28 cellular contexts compared by ENCODE assay signal in genomic region chr13:62696490-62696889, GRCh38.
"Had no signal": no experiment of that assay in that cellular context is flagged by ENCODE, and none has a peak within 500 bp of the region (broad histone marks: within the 10 kb centered on the region; RNA-seq: fewer than 3 reads in every experiment).

No MANE protein-coding gene starts in this region.

- H3K9ac ChIP-seq: neural progenitor cell had no signal

- H3K4me1 ChIP-seq: left ventricle myocardium inferior, neural progenitor cell, pancreas, prostate gland, stomach, testis, thyroid gland, transverse colon, upper lobe of left lung, vagina had no signal

- H3K9me3 Mint-ChIP-seq: nephron progenitor cell, neural progenitor cell had no signal

- H3K4me3 Mint-ChIP-seq: mesothelial cell of epicardium; naive B cell; natural killer cell; nephron progenitor cell; neural progenitor cell; stimulated activated naive B cell treated with anti-CD40 and anti-IgM and Interleukin-4, amounts not matched to agents 10 μg/mL and 1 μg/mL and 100 μg/mL, for 72 hours had no signal

- H3K4me3 ChIP-seq: left ventricle myocardium inferior, lung, neural progenitor cell, pancreas, prostate gland, skin epidermis, stomach, testis, thyroid gland, transverse colon, upper lobe of left lung, vagina had no signal

- H3K27me3 ChIP-seq: neural progenitor cell, pancreas, stomach, testis, thyroid gland, transverse colon, upper lobe of left lung, vagina had no signal

- H3K27ac ChIP-seq: left ventricle myocardium inferior, neural progenitor cell, pancreas, prostate gland, skin epidermis, stomach, testis, thyroid gland, transverse colon, upper lobe of left lung, vagina had no signal

- H3K9me3 ChIP-seq: pancreas, prostate gland, stomach, testis, thyroid gland, transverse colon, upper lobe of left lung, vagina had no signal

- H3K27me3 Mint-ChIP-seq: naive B cell; stimulated activated naive B cell treated with anti-CD40 and anti-IgM and Interleukin-4, amounts not matched to agents 10 μg/mL and 1 μg/mL and 100 μg/mL, for 72 hours had no signal

- H3K27ac Mint-ChIP-seq: mesothelial cell of epicardium; naive B cell; natural killer cell; nephron progenitor cell; neural progenitor cell; stimulated activated naive B cell treated with anti-CD40 and anti-IgM and Interleukin-4, amounts not matched to agents 10 μg/mL and 1 μg/mL and 100 μg/mL, for 72 hours had no signal

- H3K4me2 ChIP-seq: neural progenitor cell had no signal

- H3K4me1 Mint-ChIP-seq: mesothelial cell of epicardium; naive B cell; natural killer cell; nephron progenitor cell; neural progenitor cell; stimulated activated naive B cell treated with anti-CD40 and anti-IgM and Interleukin-4, amounts not matched to agents 10 μg/mL and 1 μg/mL and 100 μg/mL, for 72 hours had no signal

- DNase-seq: islet precursor cell; left ventricle myocardium inferior; mesendoderm; naive B cell; natural killer cell; nephron progenitor cell; pancreas; posterior cingulate gyrus; retina; right cardiac atrium; stimulated activated CD4-positive, alpha-beta T cell treated with anti-CD3 and anti-CD28 coated beads, Interleukin-12 subunit alpha, Interleukin-12 subunit beta, amount 100 ng/mL, for 4 hours; stimulated activated CD4-positive, alpha-beta T cell treated with anti-CD3 and anti-CD28 coated beads, Interleukin-15, amount 100 ng/mL, for 24 hours; stimulated activated CD4-positive, alpha-beta T cell treated with anti-CD3 and anti-CD28 coated beads, Interleukin-2, amount 100 ng/mL, for 24 hours; stimulated activated CD4-positive, alpha-beta T cell treated with anti-CD3 and anti-CD28 coated beads, Interleukin-4, amount 100 ng/mL, for 1 hour; stimulated activated naive B cell treated with anti-CD40 and anti-IgM and Interleukin-4, amounts not matched to agents 10 μg/mL and 1 μg/mL and 100 μg/mL, for 72 hours; stimulated activated naive CD8-positive, alpha-beta T cell treated with anti-CD3 and anti-CD28 coated beads, Interleukin-15, Interleukin-2, amounts not matched to agents 100 U/mL and 50 U/mL, for 24 hours; stomach; testis; thyroid gland; transverse colon; upper lobe of left lung had no signal

- H3K36me3 ChIP-seq: left ventricle myocardium inferior, neural progenitor cell, pancreas, prostate gland, stomach, thyroid gland, transverse colon, upper lobe of left lung, vagina had no signal

- H2AFZ ChIP-seq: neural progenitor cell had no signal

- H3K36me3 Mint-ChIP-seq: mesothelial cell of epicardium; naive B cell; natural killer cell; neural progenitor cell; stimulated activated naive B cell treated with anti-CD40 and anti-IgM and Interleukin-4, amounts not matched to agents 10 μg/mL and 1 μg/mL and 100 μg/mL, for 72 hours had no signal

- ATAC-seq: natural killer cell; pancreas; right cardiac atrium; sciatic nerve; stimulated activated naive B cell treated with anti-CD40 and anti-IgM and Interleukin-4, amounts not matched to agents 10 μg/mL and 1 μg/mL and 100 μg/mL, for 72 hours; stimulated activated naive CD8-positive, alpha-beta T cell treated with anti-CD3 and anti-CD28 coated beads, Interleukin-15, Interleukin-2, amounts not matched to agents 100 U/mL and 50 U/mL, for 24 hours had no signal
